ENCODE assay signal across 1 cellular context in the genomic region with DNA sequence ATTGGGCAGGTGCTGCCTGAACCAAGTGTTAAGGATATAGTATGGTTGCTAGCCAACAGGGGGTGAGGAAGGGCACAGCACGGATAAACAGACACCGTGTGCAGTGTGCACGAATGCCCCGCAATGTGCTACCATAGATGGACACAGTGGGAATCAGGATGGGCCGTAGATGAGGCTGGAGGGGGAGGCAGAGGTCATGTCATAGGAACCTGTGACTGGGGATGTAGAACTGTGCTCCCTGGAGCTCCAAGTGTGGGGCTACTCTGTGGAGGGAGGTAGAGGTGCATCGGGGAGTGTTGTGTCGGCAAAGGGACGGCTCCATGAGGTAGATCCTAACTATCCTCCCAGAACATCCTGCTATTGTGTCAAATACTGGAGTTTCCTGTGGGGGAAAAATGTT.
TF ChIP-seq lines count a peak whose summit lies in the region.

No MANE protein-coding gene starts in this region.

TF ChIP-seq in GM23338, 12 proteins besides CTCF, POLR2A, EP300 and RAD21 (continued from another document):
- no peak for TF ChIP-seq CREB1 (CRISPR knock-in tag; IDR thresholded peaks at IDR 0.05; ENCODE audit: low read depth)
